Comparison of ENCODE assay signal across 26 cellular contexts in the genomic region with DNA sequence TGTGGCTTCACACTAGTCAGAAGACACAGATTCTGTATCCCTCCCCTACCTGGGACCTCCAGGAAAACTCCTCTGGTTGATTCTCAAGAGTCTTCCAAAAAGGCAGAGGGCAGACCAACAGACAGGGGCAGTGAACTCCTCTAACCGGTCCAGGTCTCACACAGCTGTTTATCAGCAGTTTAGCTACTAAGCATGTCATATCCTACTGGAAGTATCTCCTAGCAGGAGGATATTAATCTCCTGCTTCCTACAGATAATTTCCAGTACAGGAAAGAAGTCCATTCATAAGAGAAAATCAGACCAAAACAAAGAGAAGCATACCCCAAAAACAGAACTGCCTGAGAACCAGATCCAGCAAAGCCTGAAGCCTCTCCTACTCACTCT.
"Had no signal": no experiment of that assay in that cellular context is flagged by ENCODE, and none has a peak within 500 bp of the region (broad histone marks: within the 10 kb centered on the region; RNA-seq: fewer than 3 reads in every experiment).

No MANE protein-coding gene starts in this region.

- H3K4me3 Mint-ChIP-seq: activated T-cell treated with anti-CD3 and anti-CD28 coated beads, Interleukin-2, amount 50 U/mL, for 72 hours; central memory CD8-positive, alpha-beta T cell; naive thymus-derived CD4-positive, alpha-beta T cell; neural progenitor cell; T-helper 2 cell treated with Interferon-gamma antibody and Interleukin-4, amounts not matched to agents 5 μg/mL and 100 μg/mL, for 36 hours had no signal

- H3K4me1 ChIP-seq: neural progenitor cell, parathyroid adenoma, psoas muscle, right atrium auricular region, tibial nerve had no signal

- DNase-seq: activated CD4-positive, alpha-beta T cell treated with anti-CD3 and anti-CD28 coated beads for 4 hours; activated CD4-positive, alpha-beta T cell treated with anti-CD3 and anti-CD28 coated beads, Interleukin-2, amount 50 U/mL, for 4 hours; activated CD4-positive, CD25-positive, alpha-beta regulatory T cell; activated naive CD4-positive, alpha-beta T cell; activated T-cell treated with anti-CD3 and anti-CD28 coated beads for 4 hours; activated T-cell treated with anti-CD3 and anti-CD28 coated beads, Interleukin-2, amount 50 U/mL, for 72 hours; effector CD4-positive, alpha-beta T cell; islet precursor cell; left ventricle myocardium superior; mammary epithelial cell; midbrain; naive thymus-derived CD4-positive, alpha-beta T cell; occipital lobe; psoas muscle; stimulated activated CD4-positive, alpha-beta T cell treated with anti-CD3 and anti-CD28 coated beads, Interleukin-2, amount 100 ng/mL, for 48 hours; stimulated activated naive CD4-positive, alpha-beta T cell treated with Interleukin-2 at 50 U/mL for 16 hours; T-helper 1 cell had no signal

- H3K27me3 ChIP-seq: gastroesophageal sphincter, hepatocyte, neural progenitor cell, right atrium auricular region, tibial nerve had no signal

- H3K4me3 ChIP-seq: gastroesophageal sphincter, hepatocyte, neural progenitor cell, psoas muscle, right atrium auricular region, tibial nerve had no signal

- H3K27me3 Mint-ChIP-seq: central memory CD8-positive, alpha-beta T cell; naive thymus-derived CD4-positive, alpha-beta T cell had no signal

- ATAC-seq: activated naive CD4-positive, alpha-beta T cell treated with anti-CD3 and anti-CD28 coated beads, Interleukin-2, amount 50 U/mL, for 72 hours; activated T-cell treated with anti-CD3 and anti-CD28 coated beads, Interleukin-2, amount 50 U/mL, for 72 hours; gastroesophageal sphincter; left ventricle myocardium superior; naive thymus-derived CD4-positive, alpha-beta T cell; psoas muscle had no signal

- H3K9me3 ChIP-seq: gastroesophageal sphincter, psoas muscle, right atrium auricular region, tibial nerve had no signal

- H3K4me1 Mint-ChIP-seq: central memory CD8-positive, alpha-beta T cell; naive thymus-derived CD4-positive, alpha-beta T cell; neural progenitor cell had no signal

- H3K9me3 Mint-ChIP-seq: activated naive CD4-positive, alpha-beta T cell treated with anti-CD3 and anti-CD28 coated beads, Interleukin-2, amount 50 U/mL, for 72 hours; activated T-cell treated with anti-CD3 and anti-CD28 coated beads, Interleukin-2, amount 50 U/mL, for 72 hours; central memory CD8-positive, alpha-beta T cell; naive thymus-derived CD4-positive, alpha-beta T cell; neural progenitor cell; T-helper 2 cell treated with Interferon-gamma antibody and Interleukin-4, amounts not matched to agents 5 μg/mL and 100 μg/mL, for 36 hours had no signal

- H3K27ac Mint-ChIP-seq: activated naive CD4-positive, alpha-beta T cell treated with anti-CD3 and anti-CD28 coated beads, Interleukin-2, amount 50 U/mL, for 72 hours; activated T-cell treated with anti-CD3 and anti-CD28 coated beads, Interleukin-2, amount 50 U/mL, for 72 hours; naive thymus-derived CD4-positive, alpha-beta T cell; neural progenitor cell; T-helper 2 cell treated with Interferon-gamma antibody and Interleukin-4, amounts not matched to agents 5 μg/mL and 100 μg/mL, for 36 hours had no signal

- H3K27ac ChIP-seq: gastroesophageal sphincter, hepatocyte, neural progenitor cell, parathyroid adenoma, psoas muscle, right atrium auricular region, tibial nerve had no signal

- H3K36me3 Mint-ChIP-seq: activated naive CD4-positive, alpha-beta T cell treated with anti-CD3 and anti-CD28 coated beads, Interleukin-2, amount 50 U/mL, for 72 hours; neural progenitor cell had no signal

- H3K36me3 ChIP-seq: neural progenitor cell, right atrium auricular region had no signal
